Comparison of ENCODE assay signal across 13 cellular contexts in genomic region chr17:40501499-40501911, GRCh38. TPM values are rescaled to one million over a fixed set of nuclear protein-coding genes. Genes with fewer than 3 reads are reported as not detected.
A peak's percentile ranks its signal among the peaks of the same experiment; 100 is the strongest.
DNase-seq lines count a peak whose midpoint lies in the region; ATAC-seq and TF ChIP-seq lines count a peak whose summit lies in the region.
"Had no signal": no experiment of that assay in that cellular context is flagged by ENCODE, and none has a peak within 500 bp of the region (broad histone marks: within the 10 kb centered on the region; RNA-seq: fewer than 3 reads in every experiment).

TSS of gene TNS4 (minus strand) at chr17:40501623. CDS start at chr17:40496425, 5,198 bp downstream.

- H3K4me1 ChIP-seq in PC-3 (ENCODE audit: insufficient read depth, low read length) = peaks cover 26% of the 10 kb centered on the region

- H3F3A ChIP-seq in PC-3 (ENCODE audit: low read length, unreplicated experiment) = peaks cover 3% of the 10 kb centered on the region

- ATAC-seq in PC-3 (peak; percentile 60), GM21786 (IDR thresholded peaks at IDR 0.05; ENCODE audit: unreplicated experiment) (no peak)
- ATAC-seq: activated T-cell treated with anti-CD3 and anti-CD28 coated beads, Interleukin-2, amount 50 U/mL, for 4 hours had no signal

- H3K9me3 ChIP-seq in PC-3 (ENCODE audit: low read length) = no peaks in the 10 kb centered on the region

- intact Hi-C loops in PC-3 (cut with micrococcal nuclease) = no loop called here
- intact Hi-C loops in posterior vena cava (cut with DNase I) = no loop called here

- peaks cover 16% of the 10 kb centered on the region; the same call in 1 of the 2 replicates for H4K20me1 ChIP-seq in PC-3 (ENCODE audit: low read length)

- peak; percentile 81 for DNase-seq in PC-3
- DNase-seq in epithelial cell of prostate (ENCODE audit: low read depth, low spot score) = no peak
- DNase-seq in posterior vena cava (ENCODE audit: low spot score) = peak; percentile 20
- DNase-seq in NCI-H526 treated with DMSO at 0.1 percent for 48 hours (lab: John Stamatoyannopoulos, UW) = no peak
- DNase-seq in COLO668 (lab: John Stamatoyannopoulos, UW; ENCODE audit: unreplicated experiment) = no peak
- DNase-seq in ecto neural progenitor cell (ENCODE audit: low spot score) = no peak
- DNase-seq: activated T-cell treated with anti-CD3 and anti-CD28 coated beads, Interleukin-2, amount 50 U/mL, for 4 hours; effector CD8-positive, alpha-beta T cell; GM23248; left ventricle myocardium inferior; SHP77 treated with DMSO at 0.1 percent for 48 hours had no signal

- TF ChIP-seq CTCF in C4-2B (conservative IDR thresholded peaks at IDR 0.05) (no peak), PC-3 (conservative IDR thresholded peaks at IDR 0.05; ENCODE audit: low read depth, low read length) (no peak)

- no peaks in the 10 kb centered on the region for H3K9me2 ChIP-seq in PC-3 (replicated peaks; ENCODE audit: low read length)

- no TSS peak for BruUV-seq in PC-3 (replicated peaks; lab: Mats Ljungman, UMichigan)

- H3K9ac ChIP-seq in PC-3 (ENCODE audit: low read length) = peak within 1 kb of the TSS; percentile 70

- CTCF ChIA-PET in PC-3 (lab: Charles Lee) = no interaction called here

- peak within 1 kb of the TSS; percentile 81 for H3K4me3 ChIP-seq in PC-3 (ENCODE audit: low read length)
- H3K4me3 ChIP-seq: GM23248 had no signal

- POLR2A ChIA-PET in PC-3 (lab: Charles Lee; ENCODE audit: unreplicated experiment) = no interaction called here

- H3K79me2 ChIP-seq in PC-3 (ENCODE audit: low read length) = peaks cover 55% of the 10 kb centered on the region

- H3K27ac ChIP-seq in C4-2B = peak within 1 kb of the TSS; percentile 72
- H3K27ac ChIP-seq in PC-3 (ENCODE audit: low read length) = peak within 1 kb of the TSS; percentile 66
- H3K27ac ChIP-seq in epithelial cell of prostate = peak within 1 kb of the TSS; percentile 99

- no peaks in the 10 kb centered on the region for H3K27me3 ChIP-seq in PC-3 (ENCODE audit: low read length)

- H3K36me3 ChIP-seq in PC-3 (ENCODE audit: low read depth, low read length) = peaks cover 26% of the 10 kb centered on the region
- H3K36me3 ChIP-seq: left ventricle myocardium inferior had no signal

- no peak within 1 kb of the TSS for H2AFZ ChIP-seq in PC-3 (ENCODE audit: low read length)
- H2AFZ ChIP-seq: GM23248 had no signal

- H3K4me2 ChIP-seq in PC-3 (ENCODE audit: low read length) = peak within 1 kb of the TSS; percentile 90

RNA-seq across cellular contexts. Expression of gene TNS4, which starts in this region (rescaled TPM):
- total RNA-seq in PC-3 (2014; rRNA removed) (127 and 128 TPM in 2 replicates), posterior vena cava (under 1 TPM; 0.14 to 0.38 TPM)
- total RNA-seq: GM23248, left ventricle myocardium inferior had no signal

Comparison
In these comparisons a context has a peak if more than half of its experiments do, and no peak if none do; other contexts are left out.
1. RNA of gene TNS4 (total RNA-seq): 127 to 128 TPM in PC-3; 0.14 to 0.38 TPM in posterior vena cava; every median in the first group is over 10 times any median in the second.
2. Peak in DNase-seq in posterior vena cava; RNA of the gene not detected or under 1 TPM.
3. Peak in every context shown above with its lines, with median percentiles within 50 percentile points of each other: H3K27ac ChIP-seq.